ENCODE assay signal across 35 cellular contexts in the genomic region with DNA sequence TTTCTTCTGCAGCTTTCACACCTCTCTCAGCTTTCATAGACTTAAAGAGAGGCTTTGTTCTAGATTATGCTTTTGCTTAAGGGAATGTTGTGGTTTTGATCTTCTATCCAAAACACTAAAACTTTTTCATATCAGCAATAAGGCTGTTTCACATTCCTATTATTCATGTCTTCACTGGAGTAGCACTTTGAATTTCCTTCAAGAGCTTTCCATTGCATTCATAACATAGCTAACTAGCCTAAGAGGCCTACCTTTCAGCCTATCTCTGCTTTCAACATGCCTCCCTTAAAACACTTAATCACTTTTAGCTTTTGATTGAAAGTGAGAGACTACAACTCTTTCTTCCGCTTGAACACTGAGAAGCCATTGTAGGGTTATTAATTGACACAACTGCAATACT.
"Had no signal": no experiment of that assay in that cellular context is flagged by ENCODE, and none has a peak within 500 bp of the region (broad histone marks: within the 10 kb centered on the region; RNA-seq: fewer than 3 reads in every experiment).

No MANE protein-coding gene starts in this region.

- H3K27ac Mint-ChIP-seq: activated B cell treated with CpG ODN at 0.5 μM for 24 hours; activated CD4-positive, alpha-beta memory T cell treated with anti-CD3 and anti-CD28 coated beads for 36 hours; activated CD4-positive, alpha-beta T cell treated with anti-CD3 and anti-CD28 coated beads, Interleukin-2, amount 10 ng/mL, durations not matched to agents 24 days and 14 days; activated CD8-positive, alpha-beta T cell treated with anti-CD3 and anti-CD28 coated beads for 36 hours; activated naive CD4-positive, alpha-beta T cell treated with anti-CD3 and anti-CD28 coated beads, Interleukin-2, amount 10 ng/mL, durations not matched to agents 7 days and 5 days; activated naive CD4-positive, alpha-beta T cell treated with anti-CD3 and anti-CD28 coated beads, Interleukin-2, amount 50 U/mL, for 24 hours; activated naive CD8-positive, alpha-beta T cell; activated naive CD8-positive, alpha-beta T cell treated with anti-CD3 and anti-CD28 coated beads, Interleukin-2, amount 10 ng/mL, durations not matched to agents 7 days and 5 days; activated naive CD8-positive, alpha-beta T cell treated with anti-CD3 and anti-CD28 coated beads, Interleukin-2, amount 50 U/mL, for 24 hours; activated T-helper 2 cell treated with anti-CD3 and anti-CD28 coated beads, Interferon-gamma antibody, Interleukin-2, Interleukin-4, amounts not matched to agents 10 μg/mL and 5 μg/mL and 100 μg/mL, durations not matched to agents 14 hours and 24 hours and 36 hours; T-helper 1 cell treated with Interleukin-12 subunit alpha and Interleukin-12 subunit beta and Interleukin-4 antibody, amounts not matched to agents 30 μg/mL and 1 μg/mL, for 36 hours; T-helper 2 cell treated with Interferon-gamma antibody and Interleukin-4, amounts not matched to agents 5 μg/mL and 100 μg/mL, for 36 hours had no signal

- H3K4me3 Mint-ChIP-seq: activated B cell treated with CpG ODN at 0.5 μM for 24 hours; activated CD4-positive, alpha-beta memory T cell treated with anti-CD3 and anti-CD28 coated beads for 36 hours; activated CD4-positive, alpha-beta T cell treated with anti-CD3 and anti-CD28 coated beads, Interleukin-2, amount 10 ng/mL, durations not matched to agents 24 days and 14 days; activated CD8-positive, alpha-beta T cell treated with anti-CD3 and anti-CD28 coated beads for 36 hours; activated naive CD4-positive, alpha-beta T cell treated with anti-CD3 and anti-CD28 coated beads, Interleukin-2, amount 10 ng/mL, durations not matched to agents 7 days and 5 days; activated naive CD4-positive, alpha-beta T cell treated with anti-CD3 and anti-CD28 coated beads, Interleukin-2, amount 50 U/mL, for 24 hours; activated naive CD8-positive, alpha-beta T cell; activated naive CD8-positive, alpha-beta T cell treated with anti-CD3 and anti-CD28 coated beads, Interleukin-2, amount 10 ng/mL, durations not matched to agents 7 days and 5 days; activated naive CD8-positive, alpha-beta T cell treated with anti-CD3 and anti-CD28 coated beads, Interleukin-2, amount 50 U/mL, for 24 hours; activated T-cell treated with anti-CD3 and anti-CD28 coated beads, Interleukin-2, amount 50 U/mL, for 4 hours; T-helper 1 cell treated with Interleukin-12 subunit alpha and Interleukin-12 subunit beta and Interleukin-4 antibody, amounts not matched to agents 30 μg/mL and 1 μg/mL, for 36 hours; T-helper 2 cell treated with Interferon-gamma antibody and Interleukin-4, amounts not matched to agents 5 μg/mL and 100 μg/mL, for 36 hours had no signal

- H3K36me3 Mint-ChIP-seq: activated CD4-positive, alpha-beta memory T cell treated with anti-CD3 and anti-CD28 coated beads for 36 hours; activated naive CD4-positive, alpha-beta T cell treated with anti-CD3 and anti-CD28 coated beads, Interleukin-2, amount 10 ng/mL, durations not matched to agents 7 days and 5 days; activated naive CD4-positive, alpha-beta T cell treated with anti-CD3 and anti-CD28 coated beads, Interleukin-2, amount 50 U/mL, for 24 hours; activated naive CD8-positive, alpha-beta T cell; activated naive CD8-positive, alpha-beta T cell treated with anti-CD3 and anti-CD28 coated beads, Interleukin-2, amount 10 ng/mL, durations not matched to agents 7 days and 5 days had no signal

- H3K9me3 ChIP-seq: ascending aorta, body of pancreas, breast epithelium had no signal

- H3K4me1 Mint-ChIP-seq: activated B cell treated with CpG ODN at 0.5 μM for 24 hours; activated CD4-positive, alpha-beta T cell treated with anti-CD3 and anti-CD28 coated beads, Interleukin-2, amount 10 ng/mL, durations not matched to agents 24 days and 14 days; activated naive CD4-positive, alpha-beta T cell treated with anti-CD3 and anti-CD28 coated beads, Interleukin-2, amount 10 ng/mL, durations not matched to agents 7 days and 5 days; activated naive CD4-positive, alpha-beta T cell treated with anti-CD3 and anti-CD28 coated beads, Interleukin-2, amount 50 U/mL, for 24 hours; activated naive CD8-positive, alpha-beta T cell treated with anti-CD3 and anti-CD28 coated beads, Interleukin-2, amount 10 ng/mL, durations not matched to agents 7 days and 5 days; activated naive CD8-positive, alpha-beta T cell treated with anti-CD3 and anti-CD28 coated beads, Interleukin-2, amount 50 U/mL, for 24 hours had no signal

- H3K4me1 ChIP-seq: ascending aorta, body of pancreas, breast epithelium had no signal

- H3K36me3 ChIP-seq: ascending aorta, brain microvascular endothelial cell, breast epithelium had no signal

- H3K27me3 Mint-ChIP-seq: activated B cell treated with CpG ODN at 0.5 μM for 24 hours; activated CD4-positive, alpha-beta memory T cell treated with anti-CD3 and anti-CD28 coated beads for 36 hours; activated CD4-positive, alpha-beta T cell treated with anti-CD3 and anti-CD28 coated beads, Interleukin-2, amount 10 ng/mL, durations not matched to agents 24 days and 14 days; activated CD8-positive, alpha-beta T cell treated with anti-CD3 and anti-CD28 coated beads for 36 hours; activated naive CD4-positive, alpha-beta T cell treated with anti-CD3 and anti-CD28 coated beads, Interleukin-2, amount 10 ng/mL, durations not matched to agents 7 days and 5 days; activated naive CD4-positive, alpha-beta T cell treated with anti-CD3 and anti-CD28 coated beads, Interleukin-2, amount 50 U/mL, for 24 hours; activated naive CD8-positive, alpha-beta T cell; activated naive CD8-positive, alpha-beta T cell treated with anti-CD3 and anti-CD28 coated beads, Interleukin-2, amount 10 ng/mL, durations not matched to agents 7 days and 5 days; activated naive CD8-positive, alpha-beta T cell treated with anti-CD3 and anti-CD28 coated beads, Interleukin-2, amount 50 U/mL, for 24 hours had no signal

- H3K27ac ChIP-seq: ascending aorta, body of pancreas, brain microvascular endothelial cell, breast epithelium, VCaP had no signal

- H3K4me3 ChIP-seq: ascending aorta, body of pancreas, breast epithelium had no signal

- H3K27me3 ChIP-seq: ascending aorta, body of pancreas, brain microvascular endothelial cell, breast epithelium had no signal

- ATAC-seq: activated CD8-positive, alpha-beta T cell treated with anti-CD3 and anti-CD28 coated beads for 36 hours; activated naive CD8-positive, alpha-beta T cell treated with anti-CD3 and anti-CD28 coated beads, Interleukin-2, amount 50 U/mL, for 24 hours; activated T-cell treated with anti-CD3 and anti-CD28 coated beads, Interleukin-2, amount 50 U/mL, for 4 hours; body of pancreas had no signal

- DNase-seq: activated B cell treated with CpG ODN at 0.5 μM for 24 hours; activated CD4-positive, alpha-beta memory T cell treated with anti-CD3 and anti-CD28 coated beads for 36 hours; activated CD4-positive, alpha-beta T cell treated with anti-CD3 and anti-CD28 coated beads for 4 hours; activated CD4-positive, alpha-beta T cell treated with anti-CD3 and anti-CD28 coated beads, Interleukin-2, amount 10 ng/mL, durations not matched to agents 24 days and 14 days; activated CD4-positive, alpha-beta T cell treated with anti-CD3 and anti-CD28 coated beads, Interleukin-2, amount 50 U/mL, for 1 hour; activated CD4-positive, alpha-beta T cell treated with anti-CD3 and anti-CD28 coated beads, Interleukin-2, amount 50 U/mL, for 4 hours; activated CD4-positive, CD25-positive, alpha-beta regulatory T cell treated with anti-CD3 and anti-CD28 coated beads, Interleukin-2, amount 50 U/mL, for 72 hours; activated CD8-positive, alpha-beta memory T cell treated with anti-CD3 and anti-CD28 coated beads, Interleukin-2, amount 50 U/mL, for 4 hours; activated CD8-positive, alpha-beta T cell treated with anti-CD3 and anti-CD28 coated beads for 36 hours; activated effector memory CD4-positive, alpha-beta T cell treated with Interleukin-2 at 50 U/mL for 16 hours; activated gamma-delta T cell; activated naive CD4-positive, alpha-beta T cell treated with anti-CD3 and anti-CD28 coated beads, Interleukin-2, amount 10 ng/mL, durations not matched to agents 7 days and 5 days; activated naive CD4-positive, alpha-beta T cell treated with Interleukin-2 at 50 U/mL for 16 hours; activated naive CD8-positive, alpha-beta T cell treated with anti-CD3 and anti-CD28 coated beads, Interleukin-2, amount 10 ng/mL, durations not matched to agents 7 days and 5 days; activated naive CD8-positive, alpha-beta T cell treated with anti-CD3 and anti-CD28 coated beads, Interleukin-2, amount 50 U/mL, for 24 hours; activated T-cell treated with anti-CD3 and anti-CD28 coated beads for 4 hours; activated T-cell treated with anti-CD3 and anti-CD28 coated beads, Interleukin-2, amount 50 U/mL, for 1 hour; activated T-cell treated with anti-CD3 and anti-CD28 coated beads, Interleukin-2, amount 50 U/mL, for 4 hours; amygdala; anterior cingulate cortex; body of pancreas; brain microvascular endothelial cell; central memory CD4-positive, alpha-beta T cell; SW 1271; T-helper 1 cell; T-helper 2 cell; T-helper 9 cell had no signal
